In the genomic region with DNA sequence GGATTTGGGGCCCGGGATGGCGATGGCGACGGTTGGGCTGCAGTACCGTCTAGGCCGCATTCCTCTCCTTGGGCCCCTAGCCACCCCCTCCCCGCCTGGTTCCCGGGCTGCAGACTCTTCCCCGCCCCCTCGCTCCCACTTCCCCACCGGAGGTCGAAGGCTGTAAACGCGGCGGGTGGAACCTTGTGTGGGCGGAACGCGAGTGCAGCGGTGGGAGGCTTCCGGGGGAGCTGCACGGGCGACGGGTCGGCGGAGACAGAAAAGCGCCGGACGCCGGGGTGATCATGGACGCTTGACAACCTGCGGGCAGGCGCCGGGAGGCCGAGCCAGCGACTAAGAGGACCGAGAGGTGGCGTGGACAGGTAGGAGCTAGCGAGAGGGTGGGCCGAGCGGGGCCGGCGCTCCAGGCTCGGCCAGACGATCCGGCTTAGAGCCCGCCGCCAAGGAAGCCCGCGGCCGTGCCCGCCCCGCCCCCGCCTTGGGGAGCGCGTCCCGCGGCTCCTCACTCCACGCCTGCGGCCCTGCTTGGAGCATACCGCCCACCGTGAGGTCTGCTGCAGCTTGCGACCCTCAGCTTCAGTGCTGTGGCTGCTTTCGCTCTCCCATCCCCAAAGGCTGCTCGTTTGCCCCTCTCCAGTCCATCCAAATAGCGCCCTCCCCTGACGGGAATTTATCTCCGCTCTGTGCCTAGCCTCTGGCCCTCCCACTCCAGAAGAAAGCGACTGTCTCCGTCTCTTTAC, we compare ENCODE assay signal across 1 cellular context.
TF ChIP-seq lines count a peak whose summit lies in the region.

COPS7B (plus strand) TSS at position 269 of the 740 bp plus-strand sequence. CDS start 2,126 bp downstream, outside the sequence.

TF ChIP-seq in HEK293, 187 proteins besides CTCF, POLR2A, EP300 and RAD21 (continued from another document and continues in another):
- peak; percentile 59; the same call in 1 of the 2 replicates for TF ChIP-seq ZNF610 (tag by site-specific recombination; IDR thresholded peaks at IDR 0.05; ENCODE audit: borderline replicate concordance)
- TF ChIP-seq, protein P1, sequence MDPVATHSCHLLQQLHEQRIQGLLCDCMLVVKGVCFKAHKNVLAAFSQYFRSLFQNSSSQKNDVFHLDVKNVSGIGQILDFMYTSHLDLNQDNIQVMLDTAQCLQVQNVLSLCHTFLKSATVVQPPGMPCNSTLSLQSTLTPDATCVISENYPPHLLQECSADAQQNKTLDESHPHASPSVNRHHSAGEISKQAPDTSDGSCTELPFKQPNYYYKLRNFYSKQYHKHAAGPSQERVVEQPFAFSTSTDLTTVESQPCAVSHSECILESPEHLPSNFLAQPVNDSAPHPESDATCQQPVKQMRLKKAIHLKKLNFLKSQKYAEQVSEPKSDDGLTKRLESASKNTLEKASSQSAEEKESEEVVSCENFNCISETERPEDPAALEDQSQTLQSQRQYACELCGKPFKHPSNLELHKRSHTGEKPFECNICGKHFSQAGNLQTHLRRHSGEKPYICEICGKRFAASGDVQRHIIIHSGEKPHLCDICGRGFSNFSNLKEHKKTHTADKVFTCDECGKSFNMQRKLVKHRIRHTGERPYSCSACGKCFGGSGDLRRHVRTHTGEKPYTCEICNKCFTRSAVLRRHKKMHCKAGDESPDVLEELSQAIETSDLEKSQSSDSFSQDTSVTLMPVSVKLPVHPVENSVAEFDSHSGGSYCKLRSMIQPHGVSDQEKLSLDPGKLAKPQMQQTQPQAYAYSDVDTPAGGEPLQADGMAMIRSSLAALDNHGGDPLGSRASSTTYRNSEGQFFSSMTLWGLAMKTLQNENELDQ (tag by site-specific recombination; IDR thresholded peaks at IDR 0.05; ENCODE audit: low read depth): no peak
- peak; percentile 87 for TF ChIP-seq KLF8 (tag by site-specific recombination; IDR thresholded peaks at IDR 0.05)
- no peak for TF ChIP-seq ZSCAN16 (tag by site-specific recombination; IDR thresholded peaks at IDR 0.05)
- peak; percentile 84 for TF ChIP-seq ZNF335 (tag by site-specific recombination; conservative IDR thresholded peaks at IDR 0.05)
- TF ChIP-seq ZFP3 (tag by site-specific recombination; IDR thresholded peaks at IDR 0.05; ENCODE audit: low read depth): no peak
- 0 out of 2 replicates have a peak, but pooled peaks have one; percentile 10 for TF ChIP-seq ZNF366 (tag by site-specific recombination; conservative IDR thresholded peaks at IDR 0.05)
- no peak for TF ChIP-seq ZNF792 (tag by site-specific recombination; IDR thresholded peaks at IDR 0.05)
- TF ChIP-seq ZBTB11 (tag by site-specific recombination; conservative IDR thresholded peaks at IDR 0.05; ENCODE audit: low read depth): peak; percentile 99
- no peak for TF ChIP-seq ZBTB7A (tag by site-specific recombination; IDR thresholded peaks at IDR 0.05; ENCODE audit: low read depth)
- TF ChIP-seq BCL11B (tag by site-specific recombination; IDR thresholded peaks at IDR 0.05; ENCODE audit: low read depth): peak; percentile 45; the same call in 1 of the 2 replicates
- TF ChIP-seq, protein P2, sequence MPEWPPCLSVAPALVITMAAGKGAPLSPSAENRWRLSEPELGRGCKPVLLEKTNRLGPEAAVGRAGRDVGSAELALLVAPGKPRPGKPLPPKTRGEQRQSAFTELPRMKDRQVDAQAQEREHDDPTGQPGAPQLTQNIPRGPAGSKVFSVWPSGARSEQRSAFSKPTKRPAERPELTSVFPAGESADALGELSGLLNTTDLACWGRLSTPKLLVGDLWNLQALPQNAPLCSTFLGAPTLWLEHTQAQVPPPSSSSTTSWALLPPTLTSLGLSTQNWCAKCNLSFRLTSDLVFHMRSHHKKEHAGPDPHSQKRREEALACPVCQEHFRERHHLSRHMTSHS (tag by site-specific recombination; IDR thresholded peaks at IDR 0.05): peak; percentile 60; the same call in 1 of the 2 replicates
- TF ChIP-seq, protein P3, sequence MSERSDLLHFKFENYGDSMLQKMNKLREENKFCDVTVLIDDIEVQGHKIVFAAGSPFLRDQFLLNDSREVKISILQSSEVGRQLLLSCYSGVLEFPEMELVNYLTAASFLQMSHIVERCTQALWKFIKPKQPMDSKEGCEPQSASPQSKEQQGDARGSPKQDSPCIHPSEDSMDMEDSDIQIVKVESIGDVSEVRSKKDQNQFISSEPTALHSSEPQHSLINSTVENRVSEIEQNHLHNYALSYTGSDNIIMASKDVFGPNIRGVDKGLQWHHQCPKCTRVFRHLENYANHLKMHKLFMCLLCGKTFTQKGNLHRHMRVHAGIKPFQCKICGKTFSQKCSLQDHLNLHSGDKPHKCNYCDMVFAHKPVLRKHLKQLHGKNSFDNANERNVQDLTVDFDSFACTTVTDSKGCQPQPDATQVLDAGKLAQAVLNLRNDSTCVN (tag by site-specific recombination; optimal IDR thresholded peaks at IDR 0.05): peak; percentile 70
- TF ChIP-seq ZNF202 (tag by site-specific recombination; IDR thresholded peaks at IDR 0.05; ENCODE audit: borderline replicate concordance): no peak
- TF ChIP-seq ZNF660 (tag by site-specific recombination; IDR thresholded peaks at IDR 0.05): peak; percentile 96
- peak; percentile 76 for TF ChIP-seq ZNF394 (tag by site-specific recombination; IDR thresholded peaks at IDR 0.05; ENCODE audit: borderline replicate concordance)
- TF ChIP-seq, protein P4, sequence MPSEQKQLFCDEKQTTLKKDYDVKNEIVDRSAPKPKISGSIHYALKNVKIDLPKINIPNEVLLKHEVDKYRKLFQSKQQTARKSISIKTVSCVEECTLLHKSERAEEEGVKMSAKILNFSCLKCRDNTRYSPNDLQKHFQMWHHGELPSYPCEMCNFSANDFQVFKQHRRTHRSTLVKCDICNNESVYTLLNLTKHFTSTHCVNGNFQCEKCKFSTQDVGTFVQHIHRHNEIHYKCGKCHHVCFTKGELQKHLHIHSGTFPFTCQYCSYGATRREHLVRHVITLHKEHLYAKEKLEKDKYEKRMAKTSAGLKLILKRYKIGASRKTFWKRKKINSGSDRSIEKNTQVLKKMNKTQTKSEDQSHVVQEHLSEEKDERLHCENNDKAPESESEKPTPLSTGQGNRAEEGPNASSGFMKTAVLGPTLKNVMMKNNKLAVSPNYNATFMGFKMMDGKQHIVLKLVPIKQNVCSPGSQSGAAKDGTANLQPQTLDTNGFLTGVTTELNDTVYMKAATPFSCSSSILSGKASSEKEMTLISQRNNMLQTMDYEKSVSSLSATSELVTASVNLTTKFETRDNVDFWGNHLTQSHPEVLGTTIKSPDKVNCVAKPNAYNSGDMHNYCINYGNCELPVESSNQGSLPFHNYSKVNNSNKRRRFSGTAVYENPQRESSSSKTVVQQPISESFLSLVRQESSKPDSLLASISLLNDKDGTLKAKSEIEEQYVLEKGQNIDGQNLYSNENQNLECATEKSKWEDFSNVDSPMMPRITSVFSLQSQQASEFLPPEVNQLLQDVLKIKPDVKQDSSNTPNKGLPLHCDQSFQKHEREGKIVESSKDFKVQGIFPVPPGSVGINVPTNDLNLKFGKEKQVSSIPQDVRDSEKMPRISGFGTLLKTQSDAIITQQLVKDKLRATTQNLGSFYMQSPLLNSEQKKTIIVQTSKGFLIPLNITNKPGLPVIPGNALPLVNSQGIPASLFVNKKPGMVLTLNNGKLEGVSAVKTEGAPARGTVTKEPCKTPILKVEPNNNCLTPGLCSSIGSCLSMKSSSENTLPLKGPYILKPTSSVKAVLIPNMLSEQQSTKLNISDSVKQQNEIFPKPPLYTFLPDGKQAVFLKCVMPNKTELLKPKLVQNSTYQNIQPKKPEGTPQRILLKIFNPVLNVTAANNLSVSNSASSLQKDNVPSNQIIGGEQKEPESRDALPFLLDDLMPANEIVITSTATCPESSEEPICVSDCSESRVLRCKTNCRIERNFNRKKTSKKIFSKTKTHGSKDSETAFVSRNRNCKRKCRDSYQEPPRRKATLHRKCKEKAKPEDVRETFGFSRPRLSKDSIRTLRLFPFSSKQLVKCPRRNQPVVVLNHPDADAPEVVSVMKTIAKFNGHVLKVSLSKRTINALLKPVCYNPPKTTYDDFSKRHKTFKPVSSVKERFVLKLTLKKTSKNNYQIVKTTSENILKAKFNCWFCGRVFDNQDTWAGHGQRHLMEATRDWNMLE (tag by site-specific recombination; conservative IDR thresholded peaks at IDR 0.05; ENCODE audit: low read depth): peak; percentile 69
- TF ChIP-seq TSHZ1 (tag by site-specific recombination; IDR thresholded peaks at IDR 0.05; ENCODE audit: borderline replicate concordance): peak; percentile 72; the same call in 1 of the 2 replicates
- no peak for TF ChIP-seq ATF2 (tag by site-specific recombination; IDR thresholded peaks at IDR 0.05; ENCODE audit: low read depth)
- no peak for TF ChIP-seq ZNF837 (tag by site-specific recombination; IDR thresholded peaks at IDR 0.05)
- TF ChIP-seq ZNF776 (tag by site-specific recombination; IDR thresholded peaks at IDR 0.05; ENCODE audit: borderline replicate concordance): no peak
- TF ChIP-seq ZNF341 (tag by site-specific recombination; IDR thresholded peaks at IDR 0.05; ENCODE audit: low read depth): peak; percentile 82
- TF ChIP-seq ZNF19 (tag by site-specific recombination; IDR thresholded peaks at IDR 0.05; ENCODE audit: low read depth): no peak
- no peak for TF ChIP-seq ZNF514 (tag by site-specific recombination; IDR thresholded peaks at IDR 0.05)
- no peak for TF ChIP-seq ZNF621 (tag by site-specific recombination; IDR thresholded peaks at IDR 0.05)
- no peak for TF ChIP-seq ZNF280C (tag by site-specific recombination; IDR thresholded peaks at IDR 0.05)
- peak; percentile 63 for TF ChIP-seq SCRT2 (tag by site-specific recombination; IDR thresholded peaks at IDR 0.05)
- TF ChIP-seq ZNF558 (tag by site-specific recombination; IDR thresholded peaks at IDR 0.05): no peak
- no peak for TF ChIP-seq PRDM1 (tag by site-specific recombination; IDR thresholded peaks at IDR 0.05)
- TF ChIP-seq FEZF1 (tag by site-specific recombination; IDR thresholded peaks at IDR 0.05): peak; percentile 27; the same call in 1 of the 2 replicates
